In the genomic region with DNA sequence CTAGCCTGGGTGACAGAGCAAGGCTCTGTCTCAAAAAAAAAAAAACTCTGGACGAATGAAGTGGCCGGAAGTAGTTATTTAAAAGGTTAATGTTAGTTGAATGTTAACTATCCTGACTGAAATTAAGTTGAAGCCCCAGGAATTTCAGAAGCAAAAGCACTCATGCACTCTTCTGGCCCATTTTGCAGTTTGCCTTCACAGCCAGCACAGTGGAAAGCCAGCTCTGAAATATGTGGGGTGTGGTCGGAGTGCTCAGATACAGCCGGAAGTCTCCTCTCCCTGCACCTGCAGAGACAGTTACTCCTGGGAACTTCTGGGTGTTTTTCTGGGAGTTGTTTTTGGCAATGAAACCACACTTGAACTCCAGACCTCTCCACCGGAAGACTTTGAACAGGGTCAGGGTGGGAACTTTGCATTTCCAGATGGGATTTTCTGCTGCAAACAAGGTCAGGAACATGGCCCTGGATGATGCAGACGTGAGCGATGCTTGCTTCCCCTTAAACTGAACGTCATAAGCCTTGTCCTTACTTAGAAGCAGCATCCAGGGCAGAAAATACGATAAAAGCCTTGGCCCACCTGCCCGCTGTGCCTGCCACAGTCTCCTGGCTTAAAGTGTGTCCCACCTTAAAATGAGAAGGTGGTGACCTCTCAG, we compare ENCODE assay signal across 16 cellular contexts. TPM values are rescaled to one million over a fixed set of nuclear protein-coding genes. Genes with fewer than 3 reads are reported as not detected.
DNase-seq lines count a peak whose midpoint lies in the region; ATAC-seq and TF ChIP-seq lines count a peak whose summit lies in the region.
"Had no signal": no experiment of that assay in that cellular context is flagged by ENCODE, and none has a peak within 500 bp of the region (broad histone marks: within the 10 kb centered on the region; RNA-seq: fewer than 3 reads in every experiment).

No MANE protein-coding gene starts in this region.

- 57% methylated on average over 10 of the region's 10 CpGs for WGBS in liver

- peak; percentile 39 to 64 for ATAC-seq in gastrocnemius medialis
- ATAC-seq in PC-3 = no peak
- ATAC-seq in GM19397 (IDR thresholded peaks at IDR 0.05; ENCODE audit: unreplicated experiment) = no peak

- in situ Hi-C loops in gastrocnemius medialis (cut with MboI; ENCODE audit: low sequenced_read_pairs in 4 of 4) = no loop called here

- H3K4me3 ChIP-seq in duodenal mucosa (ENCODE audit: low read depth in 1 of 2, low read length in 2 of 2) (no peak overlapping the region), liver (ENCODE audit: low read depth in 1 of 3, low read length in 3 of 3) (no peak overlapping the region), gastrocnemius medialis (no peak overlapping the region), PC-3 (ENCODE audit: low read length) (no peak overlapping the region)
- H3K4me3 ChIP-seq: PC-9 had no signal

- H2AFZ ChIP-seq in PC-3 (ENCODE audit: low read length) = no peak overlapping the region
- H2AFZ ChIP-seq: PC-9 had no signal

- H3K9ac ChIP-seq in duodenal mucosa (ENCODE audit: low read depth in 1 of 2, low read length in 2 of 2) = no peak overlapping the region
- H3K9ac ChIP-seq in liver (ENCODE audit: low read depth in 1 of 2, low read length in 2 of 2) = no peak overlapping the region
- H3K9ac ChIP-seq in PC-3 (ENCODE audit: low read length) = no peak overlapping the region

- CTCF ChIA-PET in PC-3 (lab: Charles Lee) = no interaction called here

- no peak for TF ChIP-seq RAD21 in liver (IDR thresholded peaks at IDR 0.05)

- H3F3A ChIP-seq in PC-3 (ENCODE audit: low read length, unreplicated experiment) = no peaks in the 10 kb centered on the region

- no TSS peak for BruUV-seq in PC-3 (replicated peaks; lab: Mats Ljungman, UMichigan)

- no peaks in the 10 kb centered on the region for H3K79me2 ChIP-seq in PC-3 (ENCODE audit: low read length)

- no peaks in the 10 kb centered on the region for H3K9me2 ChIP-seq in PC-3 (replicated peaks; ENCODE audit: low read length)

- H3K36me3 ChIP-seq in duodenal mucosa (ENCODE audit: control insufficient read depth in 1 of 2, insufficient read depth in 2 of 2, low read length in 2 of 2) = no peaks in the 10 kb centered on the region
- no peaks in the 10 kb centered on the region for H3K36me3 ChIP-seq in liver (ENCODE audit: control insufficient read depth in 4 of 4, insufficient read depth in 3 of 4, low read depth in 1 of 4, low read length in 3 of 4)
- no peaks in the 10 kb centered on the region for H3K36me3 ChIP-seq in gastrocnemius medialis
- no peaks in the 10 kb centered on the region for H3K36me3 ChIP-seq in PC-3 (ENCODE audit: low read depth, low read length)

- no peaks in the 10 kb centered on the region for H3K27me3 ChIP-seq in duodenal mucosa (ENCODE audit: control insufficient read depth in 1 of 2, insufficient read depth in 2 of 2, low read length in 2 of 2)
- H3K27me3 ChIP-seq in liver (ENCODE audit: control insufficient read depth in 4 of 4, insufficient read depth in 4 of 4, low read length in 3 of 4) = no peaks in the 10 kb centered on the region
- H3K27me3 ChIP-seq in gastrocnemius medialis = no peaks in the 10 kb centered on the region
- H3K27me3 ChIP-seq in PC-3 (ENCODE audit: low read length) = no peaks in the 10 kb centered on the region

- H4K20me1 ChIP-seq in PC-3 (ENCODE audit: low read length) = no peaks in the 10 kb centered on the region

- peak overlapping the region; percentile 62 for H3K27ac ChIP-seq in duodenal mucosa (ENCODE audit: low read depth, low read length)
- H3K27ac ChIP-seq in liver (ENCODE audit: low read depth in 1 of 2, low read length in 2 of 2) = peak overlapping the region; percentile 10 to 47
- H3K27ac ChIP-seq in gastrocnemius medialis = peak overlapping the region; percentile 48 to 62 (median 57)
- H3K27ac ChIP-seq in PC-3 (ENCODE audit: low read length) = no peak overlapping the region
- H3K27ac ChIP-seq: PC-9, VCaP had no signal

- intact Hi-C loops in gastrocnemius medialis (cut with DNase I; ENCODE audit: low total_unique reads) = no loop called here
- intact Hi-C loops in PC-3 (cut with micrococcal nuclease) = no loop called here

- H3K4me1 ChIP-seq in duodenal mucosa (ENCODE audit: control insufficient read depth in 1 of 2, insufficient read depth in 2 of 2, low read length in 2 of 2) (peaks cover 18 to 20% of the 10 kb centered on the region in 2 donors), liver (ENCODE audit: control insufficient read depth in 4 of 4, insufficient read depth in 4 of 4, low read length in 3 of 4) (peaks cover 8 to 9% (median 9%) of the 10 kb centered on the region in 4 donors), gastrocnemius medialis (peaks cover 4 to 8% of the 10 kb centered on the region in 2 donors), PC-3 (ENCODE audit: insufficient read depth, low read length) (no peaks in the 10 kb centered on the region)

- POLR2A ChIA-PET in PC-3 (lab: Charles Lee; ENCODE audit: unreplicated experiment) = no interaction called here

- no peak for TF ChIP-seq POLR2A in gastrocnemius medialis (IDR thresholded peaks at IDR 0.05)

- DNase-seq in HT-29 (ENCODE audit: low spot score) (peak; percentile 21), gastrocnemius medialis (no peak), PC-3 (no peak), NCI-H1048 (lab: John Stamatoyannopoulos, UW) (no peak), NCI-H2196 (lab: John Stamatoyannopoulos, UW; ENCODE audit: unreplicated experiment) (no peak)
- DNase-seq: C1 segment of cervical spinal cord, naive B cell, NCI-H524 treated with DMSO at 0.1 percent for 48 hours, PC-9 had no signal

- TF ChIP-seq CTCF in liver (IDR thresholded peaks at IDR 0.05; ENCODE audit: low read depth, low read length, missing input control) (no peak), gastrocnemius medialis (IDR thresholded peaks at IDR 0.05 in 4 of 5, conservative IDR thresholded peaks at IDR 0.05 in 1 of 5) (no peak), PC-3 (conservative IDR thresholded peaks at IDR 0.05; ENCODE audit: low read depth, low read length) (no peak)

- no peaks in the 10 kb centered on the region for H3K9me3 ChIP-seq in duodenal mucosa (ENCODE audit: control insufficient read depth in 1 of 2, low read length in 2 of 2)
- H3K9me3 ChIP-seq in liver (ENCODE audit: control insufficient read depth in 4 of 4, low read length in 3 of 4) = no peaks in the 10 kb centered on the region
- H3K9me3 ChIP-seq in gastrocnemius medialis = no peaks in the 10 kb centered on the region
- H3K9me3 ChIP-seq in PC-3 (ENCODE audit: low read length) = no peaks in the 10 kb centered on the region

- H3K4me2 ChIP-seq in PC-3 (ENCODE audit: low read length) = no peak overlapping the region
- H3K4me2 ChIP-seq: PC-9 had no signal

TF ChIP-seq in liver, 16 proteins besides CTCF, POLR2A, EP300 and RAD21 (continues in another document):
- TF ChIP-seq, protein P1, sequence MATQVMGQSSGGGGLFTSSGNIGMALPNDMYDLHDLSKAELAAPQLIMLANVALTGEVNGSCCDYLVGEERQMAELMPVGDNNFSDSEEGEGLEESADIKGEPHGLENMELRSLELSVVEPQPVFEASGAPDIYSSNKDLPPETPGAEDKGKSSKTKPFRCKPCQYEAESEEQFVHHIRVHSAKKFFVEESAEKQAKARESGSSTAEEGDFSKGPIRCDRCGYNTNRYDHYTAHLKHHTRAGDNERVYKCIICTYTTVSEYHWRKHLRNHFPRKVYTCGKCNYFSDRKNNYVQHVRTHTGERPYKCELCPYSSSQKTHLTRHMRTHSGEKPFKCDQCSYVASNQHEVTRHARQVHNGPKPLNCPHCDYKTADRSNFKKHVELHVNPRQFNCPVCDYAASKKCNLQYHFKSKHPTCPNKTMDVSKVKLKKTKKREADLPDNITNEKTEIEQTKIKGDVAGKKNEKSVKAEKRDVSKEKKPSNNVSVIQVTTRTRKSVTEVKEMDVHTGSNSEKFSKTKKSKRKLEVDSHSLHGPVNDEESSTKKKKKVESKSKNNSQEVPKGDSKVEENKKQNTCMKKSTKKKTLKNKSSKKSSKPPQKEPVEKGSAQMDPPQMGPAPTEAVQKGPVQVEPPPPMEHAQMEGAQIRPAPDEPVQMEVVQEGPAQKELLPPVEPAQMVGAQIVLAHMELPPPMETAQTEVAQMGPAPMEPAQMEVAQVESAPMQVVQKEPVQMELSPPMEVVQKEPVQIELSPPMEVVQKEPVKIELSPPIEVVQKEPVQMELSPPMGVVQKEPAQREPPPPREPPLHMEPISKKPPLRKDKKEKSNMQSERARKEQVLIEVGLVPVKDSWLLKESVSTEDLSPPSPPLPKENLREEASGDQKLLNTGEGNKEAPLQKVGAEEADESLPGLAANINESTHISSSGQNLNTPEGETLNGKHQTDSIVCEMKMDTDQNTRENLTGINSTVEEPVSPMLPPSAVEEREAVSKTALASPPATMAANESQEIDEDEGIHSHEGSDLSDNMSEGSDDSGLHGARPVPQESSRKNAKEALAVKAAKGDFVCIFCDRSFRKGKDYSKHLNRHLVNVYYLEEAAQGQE (IDR thresholded peaks at IDR 0.05) = no peak
- TF ChIP-seq SP1 (IDR thresholded peaks at IDR 0.05) (no peak), HNF4G (IDR thresholded peaks at IDR 0.05) (no peak), TAF1 (conservative IDR thresholded peaks at IDR 0.05) (no peak), FOXA2 (IDR thresholded peaks at IDR 0.05) (no peak), RXRA (IDR thresholded peaks at IDR 0.05) (no peak), GABPA (IDR thresholded peaks at IDR 0.05 in 1 of 2, conservative IDR thresholded peaks at IDR 0.05 in 1 of 2) (no peak), YY1 (IDR thresholded peaks at IDR 0.05) (no peak), NR2F2 (IDR thresholded peaks at IDR 0.05) (no peak)
- TF ChIP-seq, protein P2, sequence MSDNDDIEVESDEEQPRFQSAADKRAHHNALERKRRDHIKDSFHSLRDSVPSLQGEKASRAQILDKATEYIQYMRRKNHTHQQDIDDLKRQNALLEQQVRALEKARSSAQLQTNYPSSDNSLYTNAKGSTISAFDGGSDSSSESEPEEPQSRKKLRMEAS (IDR thresholded peaks at IDR 0.05) = no peak

RNA-seq across cellular contexts. Expression of a gene that starts 21.5 kb away (rescaled TPM):
- total RNA-seq in HT-29 (2014; rRNA removed; shearing (Covaris generic)) = not detected in 2 replicates
- total RNA-seq in liver (not detected), gastrocnemius medialis (not detected), PC-3 (2014; rRNA removed) (not detected in 2 replicates)
- polyA plus RNA-seq in liver = not detected
- total RNA-seq: activated T-helper 1 cell treated with anti-CD3 and anti-CD28 coated beads, Interleukin-12 subunit alpha, Interleukin-12 subunit beta, Interleukin-2, Interleukin-4 antibody, amounts not matched to agents 30 ng/mL and 10 ng/mL and 1 ng/mL, durations not matched to agents 14 hours and 24 hours and 36 hours; endothelial cell of umbilical vein; PC-9; pulmonary artery endothelial cell had no signal
- polyA plus RNA-seq: endothelial cell of umbilical vein had no signal

RNA-seq across cellular contexts. Expression of a gene that starts 36.8 kb away (rescaled TPM):
- 99.2 and 102 TPM in 2 replicates for total RNA-seq in HT-29 (2014; rRNA removed; shearing (Covaris generic))
- total RNA-seq in liver = 10 to 100 TPM; 14.1 to 32.5 TPM
- polyA plus RNA-seq in liver = 100 to 1,000 TPM in 1 of 2 donors, 10 to 100 TPM in 1; 80.7 to 126 TPM
- total RNA-seq in gastrocnemius medialis = 10 to 100 TPM; 24.1 to 47.5 (median 37.3) TPM
- total RNA-seq in PC-3 (2014; rRNA removed) = 74.9 and 87.4 TPM in 2 replicates

RNA-seq across cellular contexts. Expression of a gene that starts 38.9 kb away (rescaled TPM):
- total RNA-seq in HT-29 (2014; rRNA removed; shearing (Covaris generic)) = 2,847 and 3,158 TPM in 2 replicates
- total RNA-seq in liver = 100 to 1,000 TPM in 1 of 2 donors, 10 to 100 TPM in 1; 25.6 to 228 TPM
- polyA plus RNA-seq in liver = 10 to 100 TPM; 35.1 to 54.5 TPM
- 100 to 1,000 TPM; 316 to 866 (median 549) TPM for total RNA-seq in gastrocnemius medialis
- 1,049 and 1,154 TPM in 2 replicates for total RNA-seq in PC-3 (2014; rRNA removed)

RNA-seq across cellular contexts. Expression of a gene that starts 39.6 kb away (rescaled TPM):
- total RNA-seq in HT-29 (2014; rRNA removed; shearing (Covaris generic)) = 60.8 and 67.1 TPM in 2 replicates
- total RNA-seq in liver (1 to 10 TPM; 3.2 to 6.9 TPM), gastrocnemius medialis (10 to 100 TPM in 1 of 4 donors, 1 to 10 TPM in 3; 4.0 to 12.2 (median 7.7) TPM), PC-3 (2014; rRNA removed) (79.8 and 95.4 TPM in 2 replicates)
- polyA plus RNA-seq in liver = 1 to 10 TPM; 1.3 to 9.3 TPM

Comparison
In these comparisons a context has a peak if more than half of its experiments do, and no peak if none do; other contexts are left out.
1. ATAC-seq: peak in gastrocnemius medialis (2 of 2); none in PC-3 (single experiment) and GM19397 (single experiment).